In the genomic region with DNA sequence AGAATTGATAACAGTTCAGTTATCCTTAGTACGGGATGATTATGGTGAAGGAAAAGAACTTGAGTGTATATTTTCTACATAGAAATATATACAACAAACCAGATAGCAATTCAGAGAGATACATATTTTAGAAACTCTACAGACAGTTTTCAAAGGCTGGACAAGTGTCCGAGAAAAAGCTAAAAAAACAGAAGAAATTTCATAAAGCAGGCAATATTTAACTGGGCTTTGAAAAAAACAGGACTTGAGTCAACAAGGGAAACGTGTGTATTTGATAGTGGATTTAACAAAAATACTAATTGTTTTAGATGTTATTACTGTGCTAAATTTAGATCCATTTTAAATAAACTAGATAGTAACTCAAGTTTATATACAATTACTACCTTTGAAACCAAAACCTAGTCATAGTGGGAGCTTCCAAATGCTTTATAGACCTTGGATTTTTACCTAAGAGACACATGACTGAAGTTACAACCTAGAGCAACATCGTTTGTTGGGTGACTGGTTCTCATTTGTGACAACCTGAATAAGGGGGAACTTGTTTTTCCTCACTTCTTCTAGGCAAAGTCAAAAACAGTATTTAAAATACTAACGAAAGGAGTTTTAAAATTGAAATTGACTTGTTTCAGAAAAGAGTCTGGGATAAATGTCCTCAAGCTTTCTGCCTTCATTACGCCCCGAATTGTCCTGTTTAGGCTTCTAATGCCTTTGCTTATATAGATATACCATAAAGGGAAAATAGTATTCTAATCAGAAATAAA, we compare ENCODE assay signal across 10 cellular contexts.
DNase-seq lines count a peak whose midpoint lies in the region; TF ChIP-seq lines count a peak whose summit lies in the region.
"Had no signal": no experiment of that assay in that cellular context is flagged by ENCODE, and none has a peak within 500 bp of the region (broad histone marks: within the 10 kb centered on the region; RNA-seq: fewer than 3 reads in every experiment).

No MANE protein-coding gene starts in this region.

- no peak overlapping the region for H3K27ac Mint-ChIP-seq in CD14-positive monocyte
- no peak overlapping the region for H3K27ac Mint-ChIP-seq in T-helper 2 cell treated with Interferon-gamma antibody and Interleukin-4, amounts not matched to agents 5 μg/mL and 100 μg/mL, for 36 hours
- H3K27ac Mint-ChIP-seq in activated T-cell treated with anti-CD3 and anti-CD28 coated beads, Interleukin-2, amount 50 U/mL, for 24 hours: no peak overlapping the region
- H3K27ac Mint-ChIP-seq: T-helper 17 cell had no signal

- peak overlapping the region; percentile 79 for H3K27ac ChIP-seq in VCaP
- H3K27ac ChIP-seq in tibial nerve: peak overlapping the region in 3 of 4 donors; percentile 77 to 92 (median 83)

- no peaks in the 10 kb centered on the region for H3K36me3 Mint-ChIP-seq in CD14-positive monocyte
- peaks cover 4% of the 10 kb centered on the region for H3K36me3 Mint-ChIP-seq in T-helper 2 cell treated with Interferon-gamma antibody and Interleukin-4, amounts not matched to agents 5 μg/mL and 100 μg/mL, for 36 hours (ENCODE audit: low read depth)
- H3K36me3 Mint-ChIP-seq in activated T-cell treated with anti-CD3 and anti-CD28 coated beads, Interleukin-2, amount 50 U/mL, for 24 hours (ENCODE audit: low read depth): peaks cover 6% of the 10 kb centered on the region

- DNase-seq in NOMO-1 treated with DMSO at 0.1 percent for 48 hours (lab: John Stamatoyannopoulos, UW; ENCODE audit: unreplicated experiment): peak; percentile 40
- no peak for DNase-seq in NOMO-1 treated with dmso at 0.1 percent for 144 hours (lab: John Stamatoyannopoulos, UW; ENCODE audit: unreplicated experiment)
- peak; percentile 20 for DNase-seq in kidney glomerular epithelial cell (lab: John Stamatoyannopoulos, UW)
- DNase-seq in tibial nerve (ENCODE audit: low spot score in 2 of 2): no peak
- no peak for DNase-seq in CD14-positive monocyte (ENCODE audit: low spot score)
- no peak for DNase-seq in T-helper 2 cell treated with Interferon-gamma antibody and Interleukin-4, amounts not matched to agents 5 μg/mL and 100 μg/mL, for 36 hours (ENCODE audit: low spot score)
- DNase-seq in activated T-cell treated with anti-CD3 and anti-CD28 coated beads, Interleukin-2, amount 50 U/mL, for 24 hours: no peak

- intact Hi-C loops in CD14-positive monocyte (cut with micrococcal nuclease): loop anchor here (10.0 kb wide), 5 partner anchors 344 to 1204 kb away; partner anchors contain the start of genes ZNF184 (in 1 of the 2) and ZSCAN31 (in 1 of the 2)

- WGBS in tibial nerve, 2 donors: 39 to 42% methylated on average over 7 of the region's 7 CpGs

- peaks cover 0 to 3% (median 1%) of the 10 kb centered on the region in 3 donors for H3K27me3 Mint-ChIP-seq in CD14-positive monocyte (ENCODE audit: low read depth in 3 of 3)
- peaks cover 7% of the 10 kb centered on the region for H3K27me3 Mint-ChIP-seq in T-helper 2 cell treated with Interferon-gamma antibody and Interleukin-4, amounts not matched to agents 5 μg/mL and 100 μg/mL, for 36 hours (ENCODE audit: low read depth)
- H3K27me3 Mint-ChIP-seq in activated T-cell treated with anti-CD3 and anti-CD28 coated beads, Interleukin-2, amount 50 U/mL, for 24 hours: no peaks in the 10 kb centered on the region
- H3K27me3 Mint-ChIP-seq: T-helper 17 cell had no signal

- no peaks in the 10 kb centered on the region for H3K9me3 ChIP-seq in tibial nerve
- H3K9me3 ChIP-seq: body of pancreas had no signal

- no peaks in the 10 kb centered on the region for H3K36me3 ChIP-seq in tibial nerve

- TF ChIP-seq POLR2A in tibial nerve (IDR thresholded peaks at IDR 0.05): no peak

- peaks cover 16% of the 10 kb centered on the region for H3K4me1 Mint-ChIP-seq in CD14-positive monocyte
- peaks cover 41% of the 10 kb centered on the region for H3K4me1 Mint-ChIP-seq in T-helper 2 cell treated with Interferon-gamma antibody and Interleukin-4, amounts not matched to agents 5 μg/mL and 100 μg/mL, for 36 hours (ENCODE audit: low read depth)
- peaks cover 43% of the 10 kb centered on the region for H3K4me1 Mint-ChIP-seq in activated T-cell treated with anti-CD3 and anti-CD28 coated beads, Interleukin-2, amount 50 U/mL, for 24 hours (ENCODE audit: low read depth)

- H3K9me3 Mint-ChIP-seq in CD14-positive monocyte: peaks cover 0 to 8% (median 4%) of the 10 kb centered on the region in 7 donors
- no peaks in the 10 kb centered on the region for H3K9me3 Mint-ChIP-seq in T-helper 2 cell treated with Interferon-gamma antibody and Interleukin-4, amounts not matched to agents 5 μg/mL and 100 μg/mL, for 36 hours
- H3K9me3 Mint-ChIP-seq in activated T-cell treated with anti-CD3 and anti-CD28 coated beads, Interleukin-2, amount 50 U/mL, for 24 hours: no peaks in the 10 kb centered on the region

- peak overlapping the region in 3 of 4 donors; percentile 45 to 57 (median 56) for H3K4me3 ChIP-seq in tibial nerve
- H3K4me3 ChIP-seq: body of pancreas had no signal

- peaks cover 0 to 32% (median 0%) of the 10 kb centered on the region in 4 donors for H3K4me1 ChIP-seq in tibial nerve

- no peak for TF ChIP-seq EP300 in tibial nerve (IDR thresholded peaks at IDR 0.05)

- H3K4me3 Mint-ChIP-seq in CD14-positive monocyte: no peak overlapping the region
- no peak overlapping the region for H3K4me3 Mint-ChIP-seq in T-helper 2 cell treated with Interferon-gamma antibody and Interleukin-4, amounts not matched to agents 5 μg/mL and 100 μg/mL, for 36 hours
- no peak overlapping the region for H3K4me3 Mint-ChIP-seq in activated T-cell treated with anti-CD3 and anti-CD28 coated beads, Interleukin-2, amount 50 U/mL, for 24 hours
- H3K4me3 Mint-ChIP-seq: T-helper 17 cell had no signal

- H3K27me3 ChIP-seq in tibial nerve: no peaks in the 10 kb centered on the region
- H3K27me3 ChIP-seq: body of pancreas had no signal

- TF ChIP-seq CTCF in VCaP (conservative IDR thresholded peaks at IDR 0.05): no peak
- no peak for TF ChIP-seq CTCF in tibial nerve (IDR thresholded peaks at IDR 0.05)
- no peak for TF ChIP-seq CTCF in CD14-positive monocyte (IDR thresholded peaks at IDR 0.05)

Comparison
In these comparisons a context has a peak if more than half of its experiments do, and no peak if none do; other contexts are left out.
1. DNase-seq: peak in NOMO-1 treated with DMSO at 0.1 percent for 48 hours (single experiment) and kidney glomerular epithelial cell (single experiment); none in NOMO-1 treated with dmso at 0.1 percent for 144 hours (single experiment), tibial nerve (0 of 2), CD14-positive monocyte (single experiment), T-helper 2 cell treated with Interferon-gamma antibody and Interleukin-4, amounts not matched to agents 5 μg/mL and 100 μg/mL, for 36 hours (single experiment) and activated T-cell treated with anti-CD3 and anti-CD28 coated beads, Interleukin-2, amount 50 U/mL, for 24 hours (single experiment).